Comparison of ENCODE assay signal across 9 cellular contexts in the genomic region with DNA sequence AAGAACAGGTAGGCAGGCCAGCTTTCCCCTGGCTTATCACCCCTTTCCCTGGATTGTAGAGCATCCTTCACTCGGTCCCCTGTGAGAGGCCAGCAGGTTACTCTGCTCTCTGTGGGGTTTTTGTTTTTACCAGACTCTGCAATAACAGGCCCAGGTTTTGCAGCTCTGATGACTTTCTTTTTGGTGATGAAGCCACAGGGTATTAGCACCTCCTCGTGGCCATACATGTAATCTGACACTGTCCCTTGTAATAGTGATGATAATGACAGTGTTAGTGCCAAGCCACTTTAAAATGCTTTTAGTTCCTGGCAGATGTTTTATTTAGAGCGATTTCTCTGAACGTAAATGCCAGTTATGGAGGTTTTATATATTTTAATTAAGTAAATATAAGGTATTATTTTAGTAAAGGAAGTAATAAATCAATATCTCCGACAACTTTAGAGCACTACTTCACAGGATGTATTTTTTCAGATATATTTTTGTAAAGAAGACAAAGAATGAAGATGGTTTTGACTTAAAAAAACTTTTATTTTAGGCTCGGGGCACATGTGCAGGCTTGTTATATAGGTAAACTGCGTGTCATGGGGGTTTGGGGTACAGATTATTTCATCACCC. TPM values are rescaled to one million over a fixed set of nuclear protein-coding genes. Genes with fewer than 3 reads are reported as not detected.
DNase-seq lines count a peak whose midpoint lies in the region; ATAC-seq, FAIRE-seq and TF ChIP-seq lines count a peak whose summit lies in the region.
"Had no signal": no experiment of that assay in that cellular context is flagged by ENCODE, and none has a peak within 500 bp of the region (broad histone marks: within the 10 kb centered on the region; RNA-seq: fewer than 3 reads in every experiment).

No MANE protein-coding gene starts in this region.

- H3K36me3 ChIP-seq in K562 (ENCODE audit: control insufficient read depth, insufficient read depth, low read length), result no peaks in the 10 kb centered on the region
- H3K36me3 ChIP-seq in iPS DF 6.9 (ENCODE audit: control insufficient read depth, insufficient read depth, low read length), result no peaks in the 10 kb centered on the region

- peak; percentile 58 to 72 for DNase-seq in A549 (ENCODE audit: low read depth in 1 of 2, low spot score in 1 of 2)
- peak; percentile 66 for DNase-seq in NCI-H146 (lab: John Stamatoyannopoulos, UW)
- DNase-seq in T-helper 2 cell treated with Interferon-gamma antibody and Interleukin-4, amounts not matched to agents 5 μg/mL and 100 μg/mL, for 36 hours (ENCODE audit: low spot score), result peak; percentile 32
- DNase-seq in K562 (ENCODE audit: extremely low read depth in 1 of 4, low spot score in 3 of 4), result peak; percentile 45 to 72 (median 58)
- DNase-seq in iPS DF 6.9 (ENCODE audit: low read depth, low spot score), result peak; percentile 39
- DNase-seq in stimulated activated CD4-positive, alpha-beta T cell treated with anti-CD3 and anti-CD28 coated beads, Interleukin-12 subunit alpha, Interleukin-12 subunit beta, amount 100 ng/mL, for 24 hours (ENCODE audit: low read depth in 2 of 2), result peak; percentile 16 to 20

- POLR2A ChIA-PET in A549 (lab: Yijun Ruan, JAX), result no interaction called here
- POLR2A ChIA-PET in K562 (lab: Yijun Ruan, JAX), result interaction anchor here (0.8 to 0.9 kb wide), 2 partner anchors 68 to 115 kb away, joined by 3 to 7 read pairs; no protein-coding TSS in a partner anchor

- H3K4me3 ChIP-seq in A549 (no peak overlapping the region), K562 (no peak overlapping the region), iPS DF 6.9 (ENCODE audit: low read length) (no peak overlapping the region)

- H3K4me2 ChIP-seq in A549 (no peak overlapping the region), K562 (ENCODE audit: insufficient read depth, low read length) (no peak overlapping the region)

- intact Hi-C loops in K562 (cut with micrococcal nuclease), result loop anchor here (1.0 to 5.0 kb wide), 8 partner anchors 67 to 565 kb away; a partner anchor contains a TSS

- H2AFZ ChIP-seq in K562 (ENCODE audit: low read depth, low read length), result no peak overlapping the region

- H3K9me3 Mint-ChIP-seq in T-helper 2 cell treated with Interferon-gamma antibody and Interleukin-4, amounts not matched to agents 5 μg/mL and 100 μg/mL, for 36 hours, result no peaks in the 10 kb centered on the region

- no peak for TF ChIP-seq EP300 in A549 (IDR thresholded peaks at IDR 0.05)
- no peak for TF ChIP-seq EP300 in K562 (IDR thresholded peaks at IDR 0.05; ENCODE audit: low read length)

- H3K4me1 ChIP-seq in A549, result no peaks in the 10 kb centered on the region
- no peaks in the 10 kb centered on the region; a peak in 1 of 5 replicates for H3K4me1 ChIP-seq in K562 (replicated peaks in 1 of 2; ENCODE audit: control insufficient read depth in 2 of 2, insufficient read depth in 2 of 2, low read length in 2 of 2)
- no peaks in the 10 kb centered on the region for H3K4me1 ChIP-seq in iPS DF 6.9 (ENCODE audit: control insufficient read depth, insufficient read depth, low read length)

- H3K79me2 ChIP-seq in K562 (ENCODE audit: control insufficient read depth, insufficient read depth, low read length), result no peaks in the 10 kb centered on the region

- H3K27me3 ChIP-seq in K562 (ENCODE audit: control insufficient read depth in 2 of 2, insufficient read depth in 2 of 2, low read length in 2 of 2) (no peaks in the 10 kb centered on the region; a peak in 1 of 5 replicates), iPS DF 6.9 (ENCODE audit: control insufficient read depth, insufficient read depth, low read length) (no peaks in the 10 kb centered on the region)

- no peaks in the 10 kb centered on the region for H3K36me3 Mint-ChIP-seq in T-helper 2 cell treated with Interferon-gamma antibody and Interleukin-4, amounts not matched to agents 5 μg/mL and 100 μg/mL, for 36 hours (ENCODE audit: low read depth)

- no peaks in the 10 kb centered on the region for H4K20me1 ChIP-seq in K562 (replicated peaks; ENCODE audit: control insufficient read depth, insufficient read depth, low read length)

- peaks cover 4% of the 10 kb centered on the region for H3K27me3 Mint-ChIP-seq in T-helper 2 cell treated with Interferon-gamma antibody and Interleukin-4, amounts not matched to agents 5 μg/mL and 100 μg/mL, for 36 hours (ENCODE audit: low read depth)

- in situ Hi-C loops in K562 (cut with MboI), result loop anchor here (5.0 to 10.0 kb wide), 2 partner anchors 289 to 562 kb away; no protein-coding TSS in a partner anchor

- peak; percentile 86 to 90 for TF ChIP-seq RAD21 in A549 (conservative IDR thresholded peaks at IDR 0.05 in 1 of 2, IDR thresholded peaks at IDR 0.05 in 1 of 2)
- TF ChIP-seq RAD21 in K562 (CRISPR knock-in tag; conservative IDR thresholded peaks at IDR 0.05 in 1 of 2, IDR thresholded peaks at IDR 0.05 in 1 of 2), result peak; percentile 91 to 96

- no peak overlapping the region for H3K4me3 Mint-ChIP-seq in T-helper 2 cell treated with Interferon-gamma antibody and Interleukin-4, amounts not matched to agents 5 μg/mL and 100 μg/mL, for 36 hours

- no peak overlapping the region for H3K9ac ChIP-seq in K562 (ENCODE audit: insufficient read depth in 1 of 2, low read depth in 2 of 2, low read length in 2 of 2)

- WGBS in A549 (ENCODE audit: missing lambda C conversion rate), result 10% methylated on average over 7 of the region's 7 CpGs
- WGBS in K562 (ENCODE audit: insufficient coverage, low coverage, missing lambda C conversion rate), result 2% methylated on average over 7 of the region's 7 CpGs
- 100% methylated on average over 2 of the region's 7 CpGs for WGBS in iPS DF 6.9 (ENCODE audit: insufficient coverage, insufficient read length)

- no peak for TF ChIP-seq POLR2A in A549 (IDR thresholded peaks at IDR 0.05; ENCODE audit: low read length)
- TF ChIP-seq POLR2A in K562 (conservative IDR thresholded peaks at IDR 0.05), result no peak

- no TSS peak for BruUV-seq in K562 (replicated peaks; lab: Mats Ljungman, UMichigan)

- no peak overlapping the region for H3K27ac Mint-ChIP-seq in T-helper 2 cell treated with Interferon-gamma antibody and Interleukin-4, amounts not matched to agents 5 μg/mL and 100 μg/mL, for 36 hours

- CTCF ChIA-PET in A549 (lab: Yijun Ruan, JAX) (interaction anchor here (0.6 to 3.1 kb wide), 21 partner anchors 8 to 1234 kb away, joined by 3 to 17 read pairs (median 3); no protein-coding TSS in a partner anchor), K562 (lab: Yijun Ruan, JAX; ENCODE audit: low intra/inter-chr PET ratio) (interaction anchor here (0.6 to 2.6 kb wide), 4 partner anchors 89 to 565 kb away, joined by 3 to 10 read pairs (median 5); no protein-coding TSS in a partner anchor)

- ATAC-seq in A549 (peak; percentile 90 to 96), GM18499 (IDR thresholded peaks at IDR 0.05; ENCODE audit: insufficient read depth, unreplicated experiment) (peak; percentile 74), HG02870 (IDR thresholded peaks at IDR 0.05; ENCODE audit: unreplicated experiment) (peak; percentile 79), K562 (peak; percentile 97)

- H3K9me3 ChIP-seq in A549 (no peaks in the 10 kb centered on the region), K562 (replicated peaks; ENCODE audit: control insufficient read depth, insufficient read depth, low read depth, low read length) (no peaks in the 10 kb centered on the region), iPS DF 6.9 (ENCODE audit: control insufficient read depth, insufficient read depth, low read length) (no peaks in the 10 kb centered on the region)

- peak; percentile 84 for TF ChIP-seq CTCF in A549 (IDR thresholded peaks at IDR 0.05)
- peak; percentile 77 to 93 (median 82) for TF ChIP-seq CTCF in K562 (IDR thresholded peaks at IDR 0.05 in 2 of 3, conservative IDR thresholded peaks at IDR 0.05 in 1 of 3; ENCODE audit: insufficient read depth in 2 of 3, low read depth in 1 of 3, low read length in 3 of 3)

- FAIRE-seq in A549 (lab: Jason Lieb, UNC), result no peak
- peak; percentile 90 for FAIRE-seq in K562 (lab: Jason Lieb, UNC)

- H3K9me1 ChIP-seq in K562 (ENCODE audit: control insufficient read depth, insufficient read depth, low read length), result no peaks in the 10 kb centered on the region

- H3K27ac ChIP-seq in A549 (no peak overlapping the region), K562 (ENCODE audit: extremely low read depth, low read depth, low read length) (no peak overlapping the region), iPS DF 6.9 (ENCODE audit: low read length) (no peak overlapping the region)

- H3K4me1 Mint-ChIP-seq in T-helper 2 cell treated with Interferon-gamma antibody and Interleukin-4, amounts not matched to agents 5 μg/mL and 100 μg/mL, for 36 hours (ENCODE audit: low read depth), result peaks cover 3% of the 10 kb centered on the region

TF ChIP-seq in A549, 52 proteins besides CTCF, POLR2A, EP300 and RAD21:
- TF ChIP-seq KDM1A (IDR thresholded peaks at IDR 0.05; ENCODE audit: low read depth) (no peak), SMC3 (IDR thresholded peaks at IDR 0.05) (peak; percentile 75)
TF ChIP-seq in A549: peak in this region for 1.

TF ChIP-seq in K562, 482 proteins besides CTCF, POLR2A, EP300 and RAD21 (continues in another document):
- TF ChIP-seq NFE2 (IDR thresholded peaks at IDR 0.05; ENCODE audit: low read depth), result 0 out of 2 replicates have a peak, but pooled peaks have one; percentile 33
- no peak for TF ChIP-seq THRAP3 (IDR thresholded peaks at IDR 0.05; ENCODE audit: borderline replicate concordance)
- no peak for TF ChIP-seq SMAD3 (CRISPR knock-in tag; conservative IDR thresholded peaks at IDR 0.05)
- no peak for TF ChIP-seq ZBTB8A (IDR thresholded peaks at IDR 0.05; ENCODE audit: partially characterized antibody)

RNA-seq across cellular contexts. Expression of a gene that starts 38.0 kb away (rescaled TPM):
- polyA plus RNA-seq in A549 (2011; rRNA removed) (not detected in 2 replicates), A549 (2017; fragmentation: RNase III; extraction: RNeasy Plus Mini Kit Qiagen cat#74134 plus additional on column Dnase treatment) (not detected in 3 replicates), K562 (2011; rRNA removed) (not detected in 2 replicates), K562 (2014; fragmentation: Illumina TruSeq; extraction: Trizol) (not detected in 2 replicates), K562 (2014; fragmentation: Nextera tagmentation; extraction: Ambion mirVana) (not detected), K562 (2014; rRNA removed) (not detected in 2 replicates)
- polyA plus RNA-seq in A549 (2012; cell fraction: cytosol; rRNA removed), result not detected in 2 replicates
- not detected in 2 replicates for polyA plus RNA-seq in A549 (2012; cell fraction: nucleus; rRNA removed)
- polyA minus RNA-seq in A549 (2011; rRNA and poly(A)+ RNA removed), result not detected in 2 replicates
- not detected in 2 replicates for total RNA-seq in K562 (2011; cell fraction: chromatin; rRNA removed; ENCODE audit: low replicate concordance)
- not detected in 2 replicates for total RNA-seq in K562 (2011; cell fraction: nucleolus; rRNA removed)
- not detected in 2 replicates for total RNA-seq in K562 (2011; cell fraction: nucleoplasm; rRNA removed)
- total RNA-seq in K562 (2014; rRNA removed) (not detected in 2 replicates), K562 (2014; rRNA removed; fragmentation: Illumina TruSeq; extraction: Trizol) (not detected in 2 replicates), K562 (2015; rRNA removed; fragmentation: Illumina TruSeq; extraction: Trizol) (not detected in 2 replicates), K562 (2021) (not detected in 2 replicates)
- not detected in 2 replicates for polyA plus RNA-seq in K562 (2011; cell fraction: cytosol; rRNA removed)
- not detected in 2 replicates for polyA plus RNA-seq in K562 (2011; cell fraction: nucleus; rRNA removed)
- polyA plus RNA-seq in K562 (2012), result not detected in 2 replicates
- not detected in 2 replicates for polyA minus RNA-seq in K562 (2011; rRNA and poly(A)+ RNA removed)
- polyA minus RNA-seq in K562 (2011; cell fraction: cytosol; rRNA and poly(A)+ RNA removed), result not detected in 2 replicates
- not detected in 2 replicates for polyA minus RNA-seq in K562 (2011; cell fraction: nucleus; rRNA and poly(A)+ RNA removed)
- total RNA-seq: temporal lobe had no signal
